1 cellular context compared by ENCODE assay signal in genomic region chr4:22458112-22458511, GRCh38.
TF ChIP-seq lines count a peak whose summit lies in the region.

No MANE protein-coding gene starts in this region.

TF ChIP-seq in HepG2, 621 proteins besides CTCF, POLR2A, EP300 and RAD21 (continued from another document):
- TF ChIP-seq PAXIP1 (CRISPR knock-in tag; conservative IDR thresholded peaks at IDR 0.05) (no peak), ZNF235 (CRISPR knock-in tag; IDR thresholded peaks at IDR 0.05; ENCODE audit: borderline replicate concordance) (no peak), TBP (CRISPR knock-in tag; IDR thresholded peaks at IDR 0.05) (no peak), ZFP82 (CRISPR knock-in tag; IDR thresholded peaks at IDR 0.05; ENCODE audit: borderline replicate concordance) (no peak), ZNF121 (CRISPR knock-in tag; IDR thresholded peaks at IDR 0.05) (no peak), SOX13 (IDR thresholded peaks at IDR 0.05) (no peak), SOX13 (CRISPR knock-in tag; conservative IDR thresholded peaks at IDR 0.05 in 1 of 2, IDR thresholded peaks at IDR 0.05 in 1 of 2) (no peak), CBX5 (CRISPR knock-in tag; IDR thresholded peaks at IDR 0.05; ENCODE audit: borderline replicate concordance) (no peak), TEAD2 (CRISPR knock-in tag; IDR thresholded peaks at IDR 0.05) (no peak), TBX2 (CRISPR knock-in tag; IDR thresholded peaks at IDR 0.05; ENCODE audit: borderline replicate concordance) (no peak), SMAD1 (CRISPR knock-in tag; IDR thresholded peaks at IDR 0.05; ENCODE audit: borderline replicate concordance, low read depth) (no peak), ZNF672 (CRISPR knock-in tag; IDR thresholded peaks at IDR 0.05) (no peak), HNRNPK (IDR thresholded peaks at IDR 0.05; ENCODE audit: low read depth, low read length, poor library complexity, severe bottlenecking) (no peak), HBP1 (CRISPR knock-in tag; IDR thresholded peaks at IDR 0.05; ENCODE audit: low read depth) (no peak), THAP9 (CRISPR knock-in tag; IDR thresholded peaks at IDR 0.05; ENCODE audit: borderline replicate concordance) (no peak), ZNF24 (IDR thresholded peaks at IDR 0.05) (no peak)
